ENCODE assay signal across 1 cellular context in genomic region chr6:122153530-122153929, GRCh38.
TF ChIP-seq lines count a peak whose summit lies in the region.

No MANE protein-coding gene starts in this region.

TF ChIP-seq in GM23338, 12 proteins besides CTCF, POLR2A, EP300 and RAD21 (continued from another document):
- no peak for TF ChIP-seq ZNF462 (CRISPR knock-in tag; IDR thresholded peaks at IDR 0.05)
- TF ChIP-seq JUNB (IDR thresholded peaks at IDR 0.05; ENCODE audit: unreplicated experiment) = no peak
